ENCODE assay signal across 17 cellular contexts in genomic region chrX:12709047-12709446, GRCh38.
A peak's percentile ranks its signal among the peaks of the same experiment; 100 is the strongest.
DNase-seq lines count a peak whose midpoint lies in the region; ATAC-seq and TF ChIP-seq lines count a peak whose summit lies in the region.
"Had no signal": no experiment of that assay in that cellular context is flagged by ENCODE, and none has a peak within 500 bp of the region (broad histone marks: within the 10 kb centered on the region; RNA-seq: fewer than 3 reads in every experiment).

No MANE protein-coding gene starts in this region.

- in situ Hi-C loops in GM13977 (cut with MboI; ENCODE audit: low pct_unique_long_range_greater_than_20kb, low sequenced_read_pairs, unreplicated experiment): no loop called here

- no peaks in the 10 kb centered on the region for H3K9me3 Mint-ChIP-seq in activated B cell treated with CpG ODN at 0.5 μM for 24 hours
- peaks cover 32% of the 10 kb centered on the region for H3K9me3 Mint-ChIP-seq in nephron progenitor cell
- H3K9me3 Mint-ChIP-seq: natural killer cell had no signal

- ATAC-seq in HG02798 (IDR thresholded peaks at IDR 0.05; ENCODE audit: poor library complexity, unreplicated experiment): peak; percentile 38
- no peak for ATAC-seq in activated B cell treated with CpG ODN at 0.5 μM for 24 hours (ENCODE audit: low read depth)
- no peak for ATAC-seq in GM21423 (IDR thresholded peaks at IDR 0.05; ENCODE audit: unreplicated experiment)
- ATAC-seq in HG03039 (IDR thresholded peaks at IDR 0.05; ENCODE audit: unreplicated experiment): no peak
- ATAC-seq: lower lobe of right lung, natural killer cell, T-helper 17 cell had no signal

- H3K27ac Mint-ChIP-seq in activated B cell treated with CpG ODN at 0.5 μM for 24 hours: peak overlapping the region; percentile 46
- no peak overlapping the region for H3K27ac Mint-ChIP-seq in nephron progenitor cell
- H3K27ac Mint-ChIP-seq: activated naive CD8-positive, alpha-beta T cell; natural killer cell; T-helper 17 cell had no signal

- no peak overlapping the region for H3K4me3 Mint-ChIP-seq in activated B cell treated with CpG ODN at 0.5 μM for 24 hours
- H3K4me3 Mint-ChIP-seq in nephron progenitor cell: no peak overlapping the region
- H3K4me3 Mint-ChIP-seq: activated naive CD8-positive, alpha-beta T cell; natural killer cell; T-helper 17 cell had no signal

- peak; percentile 33 for TF ChIP-seq CTCF in GM13977 (IDR thresholded peaks at IDR 0.05; ENCODE audit: extremely low read depth, insufficient read depth, missing control alignments)
- TF ChIP-seq CTCF in activated B cell treated with CpG ODN at 0.5 μM for 24 hours (IDR thresholded peaks at IDR 0.05): no peak
- peak; percentile 8 for TF ChIP-seq CTCF in nephron progenitor cell (IDR thresholded peaks at IDR 0.05)

- no peaks in the 10 kb centered on the region for H3K36me3 Mint-ChIP-seq in activated B cell treated with CpG ODN at 0.5 μM for 24 hours (ENCODE audit: low read depth)
- H3K36me3 Mint-ChIP-seq in nephron progenitor cell (ENCODE audit: low read depth): no peaks in the 10 kb centered on the region
- H3K36me3 Mint-ChIP-seq: activated naive CD8-positive, alpha-beta T cell; natural killer cell had no signal

- intact Hi-C loops in activated B cell treated with CpG ODN at 0.5 μM for 24 hours (cut with micrococcal nuclease): no loop called here

- CTCF ChIA-PET in activated B cell treated with CpG ODN at 0.5 μM for 24 hours (lab: Charles Lee): no interaction called here

- H3K4me1 Mint-ChIP-seq in activated B cell treated with CpG ODN at 0.5 μM for 24 hours (peaks cover 60% of the 10 kb centered on the region), nephron progenitor cell (no peaks in the 10 kb centered on the region)
- H3K4me1 Mint-ChIP-seq: natural killer cell, T-helper 17 cell had no signal

- no peaks in the 10 kb centered on the region for H3K27me3 Mint-ChIP-seq in activated B cell treated with CpG ODN at 0.5 μM for 24 hours
- peaks cover 3% of the 10 kb centered on the region for H3K27me3 Mint-ChIP-seq in nephron progenitor cell (ENCODE audit: low read depth, poor library complexity)
- H3K27me3 Mint-ChIP-seq: activated naive CD8-positive, alpha-beta T cell; T-helper 17 cell had no signal

- DNase-seq in GM13977 (ENCODE audit: low spot score): peak; percentile 10
- DNase-seq in activated B cell treated with CpG ODN at 0.5 μM for 24 hours: no peak
- peak; percentile 23 for DNase-seq in nephron progenitor cell
- no peak for DNase-seq in superior temporal gyrus (ENCODE audit: extremely low spot score)
- no peak for DNase-seq in activated CD4-positive, alpha-beta T cell treated with anti-CD3 and anti-CD28 coated beads for 1 hour
- DNase-seq: C1 segment of cervical spinal cord; effector memory CD4-positive, alpha-beta T cell; lower lobe of right lung; natural killer cell; NCI-H2171; Right ventricle myocardium superior; T-helper 17 cell; tibial artery had no signal

- POLR2A ChIA-PET in activated B cell treated with CpG ODN at 0.5 μM for 24 hours (lab: Charles Lee): no interaction called here

Comparison
In these comparisons a context has a peak if more than half of its experiments do, and no peak if none do; other contexts are left out.
1. DNase-seq: peak in GM13977 (single experiment) and nephron progenitor cell (single experiment); none in activated B cell treated with CpG ODN at 0.5 μM for 24 hours (single experiment), superior temporal gyrus (single experiment) and activated CD4-positive, alpha-beta T cell treated with anti-CD3 and anti-CD28 coated beads for 1 hour (single experiment).